Comparison of ENCODE assay signal across 9 cellular contexts in the genomic region with DNA sequence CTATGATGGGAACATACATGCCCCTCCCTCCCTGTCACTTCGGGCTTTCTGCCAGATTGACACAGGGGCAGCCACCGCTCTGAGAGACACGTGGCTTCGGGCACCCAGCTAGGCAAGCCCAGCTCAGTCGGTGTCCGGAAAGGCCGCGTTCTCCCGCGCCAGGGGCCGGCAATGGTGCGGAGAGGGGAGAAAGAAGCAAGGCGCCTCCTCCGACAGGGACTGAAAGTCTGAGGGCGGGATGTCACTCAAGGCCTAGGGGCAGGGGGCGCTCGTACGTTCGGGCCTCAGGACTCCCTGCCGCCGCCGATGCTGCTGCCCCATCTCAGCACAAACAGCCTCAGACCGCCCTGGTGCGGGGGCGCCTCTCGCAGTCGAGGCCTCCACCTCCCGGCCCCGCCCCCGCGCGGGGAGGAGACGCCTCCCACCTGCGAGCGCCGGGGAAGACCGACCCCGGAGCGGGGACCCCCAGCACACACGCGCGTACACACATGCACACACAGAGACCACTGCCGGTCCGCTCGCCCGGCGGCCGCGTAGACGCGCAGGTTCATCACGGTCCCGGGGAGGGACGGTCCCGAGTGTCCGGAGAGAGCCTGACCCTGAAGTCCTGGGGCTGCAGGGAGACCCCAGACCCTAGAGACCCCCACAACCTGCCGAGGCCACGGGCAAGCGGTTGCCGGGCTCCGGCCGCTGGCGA. TPM values are rescaled to one million over a fixed set of nuclear protein-coding genes. Genes with fewer than 3 reads are reported as not detected.
DNase-seq lines count a peak whose midpoint lies in the region; ATAC-seq, FAIRE-seq and TF ChIP-seq lines count a peak whose summit lies in the region.
"Had no signal": no experiment of that assay in that cellular context is flagged by ENCODE, and none has a peak within 500 bp of the region (broad histone marks: within the 10 kb centered on the region; RNA-seq: fewer than 3 reads in every experiment).

No MANE protein-coding gene starts in this region.

- no peak overlapping the region for H3K27ac Mint-ChIP-seq in nephron
- H3K27ac Mint-ChIP-seq in type B pancreatic cell, result no peak overlapping the region

- FAIRE-seq in A549 (lab: Jason Lieb, UNC), result no peak
- FAIRE-seq: GM18507 had no signal

- no peak for TF ChIP-seq EP300 in A549 (IDR thresholded peaks at IDR 0.05)

- POLR2A ChIA-PET in A549 (lab: Yijun Ruan, JAX), result no interaction called here

- H3K4me1 Mint-ChIP-seq in nephron (peaks cover 48% of the 10 kb centered on the region), type B pancreatic cell (ENCODE audit: unreplicated experiment) (peaks cover 5% of the 10 kb centered on the region)

- no peaks in the 10 kb centered on the region for H3K36me3 ChIP-seq in HAP-1 (replicated peaks)
- no peaks in the 10 kb centered on the region for H3K36me3 ChIP-seq in SU-DHL-6 (ENCODE audit: low read length)
- H3K36me3 ChIP-seq in mammary epithelial cell (ENCODE audit: insufficient read depth, low read length), result no peaks in the 10 kb centered on the region

- no peak for TF ChIP-seq RAD21 in A549 (conservative IDR thresholded peaks at IDR 0.05 in 1 of 2, IDR thresholded peaks at IDR 0.05 in 1 of 2)

- H3K36me3 Mint-ChIP-seq in nephron (ENCODE audit: low read depth) (no peaks in the 10 kb centered on the region), type B pancreatic cell (no peaks in the 10 kb centered on the region)

- H4K20me1 ChIP-seq in SU-DHL-6 (ENCODE audit: low read depth, low read length), result no peaks in the 10 kb centered on the region
- peaks cover 6% of the 10 kb centered on the region for H4K20me1 ChIP-seq in mammary epithelial cell (ENCODE audit: insufficient read depth, low read length)

- no peaks in the 10 kb centered on the region for H3K9me3 Mint-ChIP-seq in nephron
- no peaks in the 10 kb centered on the region for H3K9me3 Mint-ChIP-seq in type B pancreatic cell

- CTCF ChIA-PET in A549 (lab: Yijun Ruan, JAX), result interaction anchor here (1.2 to 4.0 kb wide), 9 partner anchors 10 to 433 kb away, joined by 3 to 26 read pairs (median 8); a partner anchor contains a TSS
- CTCF ChIA-PET in mammary epithelial cell (lab: Charles Lee; ENCODE audit: low non-redundant PET), result interaction anchor here (0.6 kb wide), 1 partner anchor 433 kb away, joined by 3 read pairs; a partner anchor contains a TSS

- no CpG with 5 or more reads among the region's 63 CpGs for WGBS in A549 (ENCODE audit: missing lambda C conversion rate)
- WGBS in mammary epithelial cell (ENCODE audit: low coverage, missing lambda C conversion rate), result 5% methylated on average over 31 of the region's 63 CpGs

- TF ChIP-seq POLR2A in A549 (IDR thresholded peaks at IDR 0.05; ENCODE audit: low read length), result no peak

- H3K79me2 ChIP-seq in SU-DHL-6 (ENCODE audit: insufficient read depth, low read length) (no peaks in the 10 kb centered on the region), mammary epithelial cell (ENCODE audit: insufficient read depth, low read length) (no peaks in the 10 kb centered on the region)

- H3K27ac ChIP-seq in A549 (peak overlapping the region in 1 of 2 experiments; percentile 38; a peak in 1 of 6 replicates), SU-DHL-6 (ENCODE audit: low read depth, low read length) (no peak overlapping the region), mammary epithelial cell (ENCODE audit: insufficient read depth, low read depth, low read length) (no peak overlapping the region)

- H3K4me3 Mint-ChIP-seq in nephron (peak overlapping the region; percentile 54 to 66 (median 61)), type B pancreatic cell (peak overlapping the region; percentile 78)

- peak; percentile 44 to 80; a peak in 5 of 6 replicates for ATAC-seq in A549
- ATAC-seq in HG03159 (IDR thresholded peaks at IDR 0.05; ENCODE audit: unreplicated experiment), result no peak

- H3K4me2 ChIP-seq in A549 (peak overlapping the region; percentile 100), SU-DHL-6 (ENCODE audit: low read depth, low read length, poor library complexity, severe bottlenecking) (no peak overlapping the region), mammary epithelial cell (ENCODE audit: insufficient read depth, low read depth, low read length) (peak overlapping the region; percentile 81)

- peaks cover 10% of the 10 kb centered on the region; the same call in 1 of the 3 replicates for H3K4me1 ChIP-seq in A549
- H3K4me1 ChIP-seq in HAP-1, result no peaks in the 10 kb centered on the region; the same call in 1 of the 2 replicates
- H3K4me1 ChIP-seq in mammary epithelial cell (ENCODE audit: insufficient read depth, low read length), result peaks cover 23% of the 10 kb centered on the region

- in situ Hi-C loops in HAP-1 (cut with MboI; ENCODE audit: low sequenced_read_pairs), result no loop called here
- in situ Hi-C loops in mammary epithelial cell (cut with MboI; ENCODE audit: low sequenced_read_pairs in 2 of 2), result no loop called here

- H3K27me3 Mint-ChIP-seq in nephron (ENCODE audit: low read depth) (peaks cover 89% of the 10 kb centered on the region), type B pancreatic cell (peaks cover 81% of the 10 kb centered on the region)

- BruUV-seq in mammary epithelial cell (replicated peaks; lab: Mats Ljungman, UMichigan), result no TSS peak

- H3K9me3 ChIP-seq in A549, result no peaks in the 10 kb centered on the region
- no peaks in the 10 kb centered on the region for H3K9me3 ChIP-seq in HAP-1
- H3K9me3 ChIP-seq in SU-DHL-6 (ENCODE audit: insufficient read depth, low read length), result no peaks in the 10 kb centered on the region
- no peaks in the 10 kb centered on the region for H3K9me3 ChIP-seq in mammary epithelial cell (replicated peaks; ENCODE audit: insufficient read depth, low read length)

- no peak overlapping the region for H3K9ac ChIP-seq in SU-DHL-6 (ENCODE audit: low read length)
- no peak overlapping the region for H3K9ac ChIP-seq in mammary epithelial cell (ENCODE audit: insufficient read depth, low read length)

- TF ChIP-seq CTCF in A549 (IDR thresholded peaks at IDR 0.05) (0 out of 3 replicates have a peak, but pooled peaks have one; percentile 25), SU-DHL-6 (IDR thresholded peaks at IDR 0.05; ENCODE audit: insufficient read depth, low read length, poor library complexity, severe bottlenecking) (peak; percentile 37), mammary epithelial cell (conservative IDR thresholded peaks at IDR 0.05 in 1 of 2, IDR thresholded peaks at IDR 0.05 in 1 of 2; ENCODE audit: extremely low read depth in 1 of 2, insufficient read depth in 1 of 2, low read depth in 1 of 2, low read length in 2 of 2) (no peak), nephron (IDR thresholded peaks at IDR 0.05; ENCODE audit: unreplicated experiment in 3 of 3) (peak; percentile 19 to 42 (median 32)), type B pancreatic cell (conservative IDR thresholded peaks at IDR 0.05) (peak; percentile 62)

- H2AFZ ChIP-seq in SU-DHL-6 (ENCODE audit: low read depth, low read length, severe bottlenecking), result no peak overlapping the region
- H2AFZ ChIP-seq in mammary epithelial cell (ENCODE audit: low read depth, low read length), result no peak overlapping the region

- peak; percentile 40 to 58 for DNase-seq in A549 (ENCODE audit: low read depth in 1 of 2, low spot score in 1 of 2)
- peak; percentile 62 to 77 for DNase-seq in HAP-1 (ENCODE audit: low spot score in 2 of 2)
- no peak for DNase-seq in mammary epithelial cell
- no peak for DNase-seq in type B pancreatic cell (ENCODE audit: extremely low spot score, unreplicated experiment)
- no peak for DNase-seq in amniotic stem cell (lab: John Stamatoyannopoulos, UW)

- dilution Hi-C loops in mammary epithelial cell (cut with HindIII; ENCODE audit: low sequenced_read_pairs), result loop anchor here (5.0 kb wide), 2 partner anchors 82 to 107 kb away; no protein-coding TSS in a partner anchor

- peak overlapping the region; percentile 48 for H3K4me3 ChIP-seq in A549
- no peak overlapping the region; the same call in 1 of the 2 replicates for H3K4me3 ChIP-seq in HAP-1
- no peak overlapping the region for H3K4me3 ChIP-seq in SU-DHL-6 (ENCODE audit: insufficient read depth, low read length, poor library complexity, severe bottlenecking)
- peak overlapping the region in 1 of 3 experiments; percentile 9 for H3K4me3 ChIP-seq in mammary epithelial cell (replicated peaks in 1 of 3; ENCODE audit: insufficient read depth in 1 of 3, low read depth in 2 of 3, low read length in 3 of 3)

- H3F3A ChIP-seq in SU-DHL-6 (ENCODE audit: insufficient read depth), result no peaks in the 10 kb centered on the region

- intact Hi-C loops in mammary epithelial cell (cut with micrococcal nuclease), result loop anchor here (5.0 kb wide), 1 partner anchor 292 kb away; no protein-coding TSS in a partner anchor

- H3K27me3 ChIP-seq in HAP-1 (ENCODE audit: low read depth) (peaks cover 35% of the 10 kb centered on the region), SU-DHL-6 (ENCODE audit: low read length) (no peaks in the 10 kb centered on the region), mammary epithelial cell (ENCODE audit: insufficient read depth, low read length) (peaks cover 28% of the 10 kb centered on the region)

- H3K9me2 ChIP-seq in SU-DHL-6 (replicated peaks; ENCODE audit: insufficient read depth, low read length), result no peaks in the 10 kb centered on the region

TF ChIP-seq in A549, 52 proteins besides CTCF, POLR2A, EP300 and RAD21:
- TF ChIP-seq NPAS2 (CRISPR knock-in tag; IDR thresholded peaks at IDR 0.05; ENCODE audit: borderline replicate concordance), result no peak
- TF ChIP-seq, protein P1, sequence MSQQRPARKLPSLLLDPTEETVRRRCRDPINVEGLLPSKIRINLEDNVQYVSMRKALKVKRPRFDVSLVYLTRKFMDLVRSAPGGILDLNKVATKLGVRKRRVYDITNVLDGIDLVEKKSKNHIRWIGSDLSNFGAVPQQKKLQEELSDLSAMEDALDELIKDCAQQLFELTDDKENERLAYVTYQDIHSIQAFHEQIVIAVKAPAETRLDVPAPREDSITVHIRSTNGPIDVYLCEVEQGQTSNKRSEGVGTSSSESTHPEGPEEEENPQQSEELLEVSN (IDR thresholded peaks at IDR 0.05; ENCODE audit: borderline replicate concordance, low read depth), result peak; percentile 37; the same call in 1 of the 2 replicates

RNA-seq across cellular contexts. Expression of a gene that starts 1.9 kb away (rescaled TPM):
- polyA plus RNA-seq in A549 (2011; rRNA removed) (0.03 and 0.05 TPM in 2 replicates), A549 (2017; fragmentation: RNase III; extraction: RNeasy Plus Mini Kit Qiagen cat#74134 plus additional on column Dnase treatment) (0.05 to 0.13 TPM (median 0.07 TPM) in 3 replicates), mammary epithelial cell (not detected)
- 0.03 TPM in 2 replicates for polyA plus RNA-seq in A549 (2012; cell fraction: cytosol; rRNA removed)
- polyA plus RNA-seq in A549 (2012; cell fraction: nucleus; rRNA removed), result 0.18 and 0.21 TPM in 2 replicates
- polyA minus RNA-seq in A549 (2011; rRNA and poly(A)+ RNA removed), result 0.05 and 0.08 TPM in 2 replicates
- total RNA-seq in mammary epithelial cell (under 1 TPM in 1 of 2 donors, not detected in 1; under 0.01 TPM), type B pancreatic cell (ENCODE audit: low replicate concordance) (2.2 and 4.2 TPM in 2 replicates)
- not detected for polyA minus RNA-seq in mammary epithelial cell

Comparison
In these comparisons a context has a peak if more than half of its experiments do, and no peak if none do; other contexts are left out.
1. DNase-seq: peak in A549 (2 of 2) and HAP-1 (2 of 2); none in mammary epithelial cell (single experiment), type B pancreatic cell (single experiment) and amniotic stem cell (single experiment).
2. CTCF ChIP-seq: peak in A549 (single experiment), SU-DHL-6 (single experiment), nephron (3 of 3) and type B pancreatic cell (single experiment); none in mammary epithelial cell (0 of 2).